25 cellular contexts compared by ENCODE assay signal in the genomic region with DNA sequence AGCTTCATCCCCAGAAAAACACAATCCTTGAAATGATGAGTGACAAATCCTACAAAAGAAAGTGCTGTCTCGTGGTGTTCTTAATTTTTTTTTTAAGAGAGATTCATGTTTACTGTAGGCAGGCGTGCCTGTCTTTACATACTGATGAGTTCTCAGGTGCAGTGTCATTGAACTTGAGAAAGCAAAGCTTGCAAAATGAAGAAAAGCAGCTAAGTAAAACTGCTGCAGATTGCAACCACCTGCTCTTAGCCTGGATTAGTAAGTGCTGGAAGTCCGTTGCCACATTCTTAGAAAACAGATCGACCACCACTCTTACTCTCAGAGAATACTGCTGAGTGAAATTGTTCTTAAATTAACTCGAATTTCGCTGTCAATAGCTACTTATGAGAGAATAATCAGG.
"Had no signal": no experiment of that assay in that cellular context is flagged by ENCODE, and none has a peak within 500 bp of the region (broad histone marks: within the 10 kb centered on the region; RNA-seq: fewer than 3 reads in every experiment).

No MANE protein-coding gene starts in this region.

- H3K4me2 ChIP-seq: hepatocyte had no signal

- H3K27ac ChIP-seq: brain microvascular endothelial cell, coronary artery, dorsolateral prefrontal cortex, gastroesophageal sphincter, hepatocyte, left ventricle myocardium inferior, testis, transverse colon, WERI-Rb-1 had no signal

- H2AFZ ChIP-seq: hepatocyte had no signal

- H3K36me3 ChIP-seq: brain microvascular endothelial cell, gastroesophageal sphincter, left ventricle myocardium inferior, transverse colon, WERI-Rb-1 had no signal

- H3K9me3 ChIP-seq: gastroesophageal sphincter, testis, transverse colon had no signal

- H3K27me3 ChIP-seq: brain microvascular endothelial cell, dorsolateral prefrontal cortex, gastroesophageal sphincter, hepatocyte, testis, transverse colon had no signal

- DNase-seq: activated CD4-positive, alpha-beta memory T cell treated with anti-CD3 and anti-CD28 coated beads for 36 hours; activated CD4-positive, alpha-beta T cell treated with anti-CD3 and anti-CD28 coated beads, Interleukin-2, amount 10 ng/mL, durations not matched to agents 24 days and 14 days; activated CD8-positive, alpha-beta memory T cell treated with anti-CD3 and anti-CD28 coated beads, Interleukin-2, amount 50 U/mL, for 4 hours; activated effector memory CD4-positive, alpha-beta T cell treated with anti-CD3 and anti-CD28 coated beads, Interleukin-2, amount 50 U/mL, for 16 hours; activated naive CD4-positive, alpha-beta T cell treated with anti-CD3 and anti-CD28 coated beads, Interleukin-2, amount 10 ng/mL, durations not matched to agents 7 days and 5 days; activated T-cell treated with anti-CD3 and anti-CD28 coated beads, Interleukin-2, amount 50 U/mL, for 1 hour; amniotic stem cell; brain microvascular endothelial cell; dorsolateral prefrontal cortex; effector memory CD4-positive, alpha-beta T cell; islet precursor cell; left ventricle myocardium inferior; mucosa of descending colon; posterior cingulate gyrus; right cardiac atrium; stimulated activated CD4-positive, alpha-beta T cell treated with anti-CD3 and anti-CD28 coated beads, Interleukin-15, amount 100 ng/mL, for 24 hours; stimulated activated CD4-positive, alpha-beta T cell treated with anti-CD3 and anti-CD28 coated beads, Interleukin-2, amount 100 ng/mL, for 24 hours; stimulated activated naive CD8-positive, alpha-beta T cell treated with anti-CD3 and anti-CD28 coated beads, Interleukin-15, Interleukin-2, amounts not matched to agents 100 U/mL and 50 U/mL, for 24 hours; T-helper 9 cell; testis; transverse colon; WERI-Rb-1 had no signal

- H3K79me2 ChIP-seq: hepatocyte had no signal

- H3K4me1 ChIP-seq: gastroesophageal sphincter, left ventricle myocardium inferior, testis, transverse colon had no signal

- H3K4me3 ChIP-seq: coronary artery, dorsolateral prefrontal cortex, gastroesophageal sphincter, hepatocyte, left ventricle myocardium inferior, mucosa of descending colon, testis, transverse colon had no signal
